In genomic region chr1:115828101-115829022, GRCh38 we compare ENCODE assay signal across 1 cellular context.
TF ChIP-seq lines count a peak whose summit lies in the region.

No MANE protein-coding gene starts in this region.

TF ChIP-seq in HepG2, 621 proteins besides CTCF, POLR2A, EP300 and RAD21 (continued from another document):
- TF ChIP-seq, protein P1, sequence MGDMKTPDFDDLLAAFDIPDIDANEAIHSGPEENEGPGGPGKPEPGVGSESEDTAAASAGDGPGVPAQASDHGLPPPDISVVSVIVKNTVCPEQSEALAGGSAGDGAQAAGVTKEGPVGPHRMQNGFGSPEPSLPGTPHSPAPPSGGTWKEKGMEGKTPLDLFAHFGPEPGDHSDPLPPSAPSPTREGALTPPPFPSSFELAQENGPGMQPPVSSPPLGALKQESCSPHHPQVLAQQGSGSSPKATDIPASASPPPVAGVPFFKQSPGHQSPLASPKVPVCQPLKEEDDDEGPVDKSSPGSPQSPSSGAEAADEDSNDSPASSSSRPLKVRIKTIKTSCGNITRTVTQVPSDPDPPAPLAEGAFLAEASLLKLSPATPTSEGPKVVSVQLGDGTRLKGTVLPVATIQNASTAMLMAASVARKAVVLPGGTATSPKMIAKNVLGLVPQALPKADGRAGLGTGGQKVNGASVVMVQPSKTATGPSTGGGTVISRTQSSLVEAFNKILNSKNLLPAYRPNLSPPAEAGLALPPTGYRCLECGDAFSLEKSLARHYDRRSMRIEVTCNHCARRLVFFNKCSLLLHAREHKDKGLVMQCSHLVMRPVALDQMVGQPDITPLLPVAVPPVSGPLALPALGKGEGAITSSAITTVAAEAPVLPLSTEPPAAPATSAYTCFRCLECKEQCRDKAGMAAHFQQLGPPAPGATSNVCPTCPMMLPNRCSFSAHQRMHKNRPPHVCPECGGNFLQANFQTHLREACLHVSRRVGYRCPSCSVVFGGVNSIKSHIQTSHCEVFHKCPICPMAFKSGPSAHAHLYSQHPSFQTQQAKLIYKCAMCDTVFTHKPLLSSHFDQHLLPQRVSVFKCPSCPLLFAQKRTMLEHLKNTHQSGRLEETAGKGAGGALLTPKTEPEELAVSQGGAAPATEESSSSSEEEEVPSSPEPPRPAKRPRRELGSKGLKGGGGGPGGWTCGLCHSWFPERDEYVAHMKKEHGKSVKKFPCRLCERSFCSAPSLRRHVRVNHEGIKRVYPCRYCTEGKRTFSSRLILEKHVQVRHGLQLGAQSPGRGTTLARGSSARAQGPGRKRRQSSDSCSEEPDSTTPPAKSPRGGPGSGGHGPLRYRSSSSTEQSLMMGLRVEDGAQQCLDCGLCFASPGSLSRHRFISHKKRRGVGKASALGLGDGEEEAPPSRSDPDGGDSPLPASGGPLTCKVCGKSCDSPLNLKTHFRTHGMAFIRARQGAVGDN (CRISPR knock-in tag; IDR thresholded peaks at IDR 0.05), result peak; percentile 47
- TF ChIP-seq MTA1 (CRISPR knock-in tag; IDR thresholded peaks at IDR 0.05; ENCODE audit: borderline replicate concordance), result 0 out of 2 replicates have a peak, but pooled peaks have one; percentile 22
- TF ChIP-seq ZBTB42 (CRISPR knock-in tag; IDR thresholded peaks at IDR 0.05), result no peak
- peak; percentile 47 for TF ChIP-seq HNRNPLL (IDR thresholded peaks at IDR 0.05; ENCODE audit: low read depth, low read length, poor library complexity, severe bottlenecking)
- no peak for TF ChIP-seq ZNF788 (CRISPR knock-in tag; IDR thresholded peaks at IDR 0.05; ENCODE audit: borderline replicate concordance)
- no peak for TF ChIP-seq SNAPC2 (CRISPR knock-in tag; IDR thresholded peaks at IDR 0.05)
- no peak for TF ChIP-seq HNF1B (CRISPR knock-in tag; IDR thresholded peaks at IDR 0.05)
- no peak for TF ChIP-seq THAP11 (CRISPR knock-in tag; IDR thresholded peaks at IDR 0.05)
- no peak for TF ChIP-seq ZNF737 (CRISPR knock-in tag; IDR thresholded peaks at IDR 0.05; ENCODE audit: borderline replicate concordance)
- TF ChIP-seq ZNF597 (CRISPR knock-in tag; IDR thresholded peaks at IDR 0.05), result no peak
- no peak for TF ChIP-seq HIVEP1 (CRISPR knock-in tag; IDR thresholded peaks at IDR 0.05)
- no peak for TF ChIP-seq ZNF768 (CRISPR knock-in tag; IDR thresholded peaks at IDR 0.05)
- TF ChIP-seq, protein P2, sequence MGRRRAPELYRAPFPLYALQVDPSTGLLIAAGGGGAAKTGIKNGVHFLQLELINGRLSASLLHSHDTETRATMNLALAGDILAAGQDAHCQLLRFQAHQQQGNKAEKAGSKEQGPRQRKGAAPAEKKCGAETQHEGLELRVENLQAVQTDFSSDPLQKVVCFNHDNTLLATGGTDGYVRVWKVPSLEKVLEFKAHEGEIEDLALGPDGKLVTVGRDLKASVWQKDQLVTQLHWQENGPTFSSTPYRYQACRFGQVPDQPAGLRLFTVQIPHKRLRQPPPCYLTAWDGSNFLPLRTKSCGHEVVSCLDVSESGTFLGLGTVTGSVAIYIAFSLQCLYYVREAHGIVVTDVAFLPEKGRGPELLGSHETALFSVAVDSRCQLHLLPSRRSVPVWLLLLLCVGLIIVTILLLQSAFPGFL (CRISPR knock-in tag; IDR thresholded peaks at IDR 0.05), result no peak
- TF ChIP-seq SRSF9 (IDR thresholded peaks at IDR 0.05; ENCODE audit: borderline replicate concordance, insufficient read depth, low read depth, low read length, poor library complexity, severe bottlenecking), result no peak
- no peak for TF ChIP-seq ZNF543 (CRISPR knock-in tag; IDR thresholded peaks at IDR 0.05)
- TF ChIP-seq ZNF274 (CRISPR knock-in tag; IDR thresholded peaks at IDR 0.05), result no peak
